1 cellular context compared by ENCODE assay signal in genomic region chr6:121961726-121962125, GRCh38.
TF ChIP-seq lines count a peak whose summit lies in the region.

No MANE protein-coding gene starts in this region.

TF ChIP-seq in HCT116, 20 proteins besides CTCF, POLR2A, EP300 and RAD21 (continued from another document):
- TF ChIP-seq SP1 (IDR thresholded peaks at IDR 0.05; ENCODE audit: low read depth) (no peak), MAX (IDR thresholded peaks at IDR 0.05) (no peak)
TF ChIP-seq in HCT116: peak in this region for 0.
